Comparison of ENCODE assay signal across 8 cellular contexts in the genomic region with DNA sequence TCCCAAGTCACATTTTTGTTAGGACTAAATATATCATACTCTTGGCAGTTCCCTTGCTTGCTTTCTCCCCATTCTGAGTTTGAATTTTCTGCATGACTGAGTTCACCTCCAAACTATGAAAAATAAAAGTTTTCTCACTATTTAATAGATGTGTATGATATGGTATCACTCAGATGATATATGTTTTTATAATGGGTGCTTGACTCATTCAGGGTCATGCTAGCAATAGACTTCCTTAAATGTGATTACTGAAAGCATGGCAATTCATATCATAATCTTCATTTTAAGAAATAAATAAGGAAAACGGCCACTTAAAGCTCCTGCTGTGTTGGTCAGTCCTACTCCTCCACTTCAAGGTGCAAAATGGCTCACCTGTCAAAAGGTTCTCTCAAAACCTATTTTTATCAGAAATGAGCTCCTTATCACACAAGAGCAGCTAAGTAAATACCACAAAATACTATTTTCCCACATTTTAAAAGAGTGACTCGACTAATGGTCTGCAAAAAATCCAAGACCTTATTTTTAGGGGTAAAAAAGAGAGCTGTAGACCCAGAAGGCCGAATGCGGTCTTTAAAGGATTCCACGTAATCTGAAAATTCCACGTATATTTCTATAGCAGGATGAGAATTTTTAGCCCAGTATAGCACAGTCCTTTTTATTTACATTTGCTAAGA. TPM values are rescaled to one million over a fixed set of nuclear protein-coding genes. Genes with fewer than 3 reads are reported as not detected.
DNase-seq lines count a peak whose midpoint lies in the region; ATAC-seq and TF ChIP-seq lines count a peak whose summit lies in the region.

No MANE protein-coding gene starts in this region.

- POLR2A ChIA-PET in Panc1 (lab: Charles Lee) = interaction anchor here (0.6 to 0.9 kb wide), 2 partner anchors 27 to 54 kb away, joined by 3 to 4 read pairs; no protein-coding TSS in a partner anchor

- H3K27me3 Mint-ChIP-seq in GM23338 (ENCODE audit: insufficient read depth, low read depth, poor library complexity) = peaks cover 8% of the 10 kb centered on the region

- ATAC-seq in GM23338 (no peak), Panc1 (no peak), gastrocnemius medialis (no peak), HG02852 (IDR thresholded peaks at IDR 0.05; ENCODE audit: unreplicated experiment) (no peak), HG03457 (IDR thresholded peaks at IDR 0.05; ENCODE audit: unreplicated experiment) (no peak), HG02973 (IDR thresholded peaks at IDR 0.05; ENCODE audit: unreplicated experiment) (no peak)

- H3K9me3 ChIP-seq in Panc1 (ENCODE audit: control insufficient read depth, insufficient read depth, low read depth, low read length) = no peaks in the 10 kb centered on the region
- H3K9me3 ChIP-seq in gastrocnemius medialis = no peaks in the 10 kb centered on the region

- TSS peak; percentile 10 for BruUV-seq in Panc1 (replicated peaks; lab: Mats Ljungman, UMichigan)

- H3K4me3 ChIP-seq in GM23338 (peak overlapping the region; percentile 64), Panc1 (ENCODE audit: low read depth in 2 of 2, low read length in 2 of 2) (peak overlapping the region; percentile 66 to 76), gastrocnemius medialis (peak overlapping the region; percentile 72 to 94 (median 78))

- peaks cover 5% of the 10 kb centered on the region; the same call in 2 of the 3 replicates for H3K36me3 Mint-ChIP-seq in GM23338 (ENCODE audit: low read depth)

- no peak for DNase-seq in GM23338 (ENCODE audit: low spot score)
- no peak for DNase-seq in Panc1 (ENCODE audit: low read depth, low spot score)
- DNase-seq in erythroblast (lab: John Stamatoyannopoulos, UW) = peak; percentile 39 to 60
- DNase-seq in gastrocnemius medialis = no peak
- no peak for DNase-seq in HK-2 (ENCODE audit: unreplicated experiment)

- peak overlapping the region; percentile 94 for H3K4me3 Mint-ChIP-seq in GM23338

- H3F3A ChIP-seq in GM23338 (replicated peaks; ENCODE audit: low read depth) = 0 out of 2 replicates have a peak, but pooled peaks cover 5% of the 10 kb centered on the region

- CTCF ChIA-PET in Panc1 (lab: Charles Lee) = interaction anchor here (1.0 to 1.7 kb wide), 5 partner anchors 11 to 63 kb away, joined by 3 to 8 read pairs (median 4); no protein-coding TSS in a partner anchor

- H3K27ac ChIP-seq in GM23338 (ENCODE audit: low read depth) (peak overlapping the region; percentile 93), Panc1 (ENCODE audit: low read length) (peak overlapping the region; percentile 97), gastrocnemius medialis (peak overlapping the region; percentile 96 to 98 (median 96))

- H3K4me2 ChIP-seq in GM23338 = peak overlapping the region; percentile 79

- H3K9me3 Mint-ChIP-seq in GM23338 = no peaks in the 10 kb centered on the region; the same call in 2 of the 3 replicates

- no peaks in the 10 kb centered on the region for H4K20me1 ChIP-seq in GM23338 (replicated peaks; ENCODE audit: insufficient read depth)

- H2AFZ ChIP-seq in GM23338 = no peak overlapping the region; the same call in 1 of the 2 replicates

- peak overlapping the region; percentile 100; the same call in 1 of the 2 replicates for H3K27ac Mint-ChIP-seq in GM23338

- intact Hi-C loops in Panc1 (cut with micrococcal nuclease; ENCODE audit: unreplicated experiment) = no loop called here
- intact Hi-C loops in gastrocnemius medialis (cut with DNase I; ENCODE audit: low total_unique reads) = loop anchor here (2.0 kb wide), 2 partner anchors 49 to 77 kb away; partner anchors contain the start of genes HAUS4 and PRMT5

- H3K4me1 ChIP-seq in GM23338 (ENCODE audit: insufficient read depth) (peaks cover 11% of the 10 kb centered on the region; the same call in 1 of the 2 replicates), Panc1 (ENCODE audit: control insufficient read depth, insufficient read depth, low read length) (peaks cover 22% of the 10 kb centered on the region), gastrocnemius medialis (peaks cover 16 to 18% of the 10 kb centered on the region in 2 donors)

- H3K4me1 Mint-ChIP-seq in GM23338 = peaks cover 29% of the 10 kb centered on the region

- H3K27me3 ChIP-seq in GM23338 (ENCODE audit: insufficient read depth) (no peaks in the 10 kb centered on the region), Panc1 (ENCODE audit: control insufficient read depth, insufficient read depth, low read length) (no peaks in the 10 kb centered on the region), gastrocnemius medialis (no peaks in the 10 kb centered on the region)

- in situ Hi-C loops in Panc1 (cut with HindIII; ENCODE audit: low pct_unique_long_range_greater_than_20kb, low sequenced_read_pairs) (no loop called here), gastrocnemius medialis (cut with MboI; ENCODE audit: low sequenced_read_pairs in 4 of 4) (no loop called here)

- H3K9me2 ChIP-seq in GM23338 (ENCODE audit: insufficient read depth) = no peaks in the 10 kb centered on the region

- TF ChIP-seq CTCF in GM23338 (conservative IDR thresholded peaks at IDR 0.05; ENCODE audit: low read depth in 2 of 2) = no peak
- no peak for TF ChIP-seq CTCF in Panc1 (IDR thresholded peaks at IDR 0.05)
- TF ChIP-seq CTCF in gastrocnemius medialis (IDR thresholded peaks at IDR 0.05 in 4 of 5, conservative IDR thresholded peaks at IDR 0.05 in 1 of 5) = no peak

- no peaks in the 10 kb centered on the region for H3K79me2 ChIP-seq in GM23338 (replicated peaks; ENCODE audit: insufficient read depth)

- H3K36me3 ChIP-seq in GM23338 (ENCODE audit: insufficient read depth) (no peaks in the 10 kb centered on the region), Panc1 (ENCODE audit: control insufficient read depth, insufficient read depth, low read length) (no peaks in the 10 kb centered on the region; the same call in 1 of the 2 replicates), gastrocnemius medialis (no peaks in the 10 kb centered on the region)

- TF ChIP-seq POLR2A in erythroblast (IDR thresholded peaks at IDR 0.05; ENCODE audit: low read length) (no peak), gastrocnemius medialis (IDR thresholded peaks at IDR 0.05) (no peak)

TF ChIP-seq in GM23338, 12 proteins besides CTCF, POLR2A, EP300 and RAD21:
- TF ChIP-seq CREB1 (CRISPR knock-in tag; IDR thresholded peaks at IDR 0.05; ENCODE audit: low read depth) = no peak
TF ChIP-seq in GM23338: peak in this region for 0.

RNA-seq across cellular contexts. Expression of gene C14orf93, which starts 3.9 kb away (rescaled TPM):
- 11.7 and 12.4 TPM in 2 replicates for total RNA-seq in GM23338 (2014; rRNA removed; shearing (Covaris generic))
- 3.5 and 4.1 TPM in 2 replicates for polyA plus RNA-seq in GM23338 (2016; fragmentation: Nextera tagmentation; extraction: Ambion mirVana)
- total RNA-seq in Panc1 (2021; ENCODE audit: unreplicated experiment) = 5.6 TPM
- polyA plus RNA-seq in Panc1 (2012; ENCODE audit: insufficient read length) = 7.1 TPM
- 10 to 100 TPM in 1 of 4 donors, 1 to 10 TPM in 3; 3.7 to 16.2 (median 6.7) TPM for total RNA-seq in gastrocnemius medialis

RNA-seq across cellular contexts. Expression of gene AJUBA, which starts 23.6 kb away (rescaled TPM):
- 45.8 and 55.9 TPM in 2 replicates for total RNA-seq in GM23338 (2014; rRNA removed; shearing (Covaris generic))
- 11.8 and 12.5 TPM in 2 replicates for polyA plus RNA-seq in GM23338 (2016; fragmentation: Nextera tagmentation; extraction: Ambion mirVana)
- total RNA-seq in Panc1 (2021; ENCODE audit: unreplicated experiment) (50.2 TPM), gastrocnemius medialis (1 to 10 TPM in 2 of 4 donors, under 1 TPM in 2; 0.46 to 5.0 (median 1.9) TPM)
- polyA plus RNA-seq in Panc1 (2012; ENCODE audit: insufficient read length) = 22.9 TPM

RNA-seq across cellular contexts. Expression of gene PSMB5, which starts 28.7 kb away (rescaled TPM):
- total RNA-seq in GM23338 (2014; rRNA removed; shearing (Covaris generic)) = 229 and 265 TPM in 2 replicates
- 341 and 367 TPM in 2 replicates for polyA plus RNA-seq in GM23338 (2016; fragmentation: Nextera tagmentation; extraction: Ambion mirVana)
- 149 TPM for total RNA-seq in Panc1 (2021; ENCODE audit: unreplicated experiment)
- 252 TPM for polyA plus RNA-seq in Panc1 (2012; ENCODE audit: insufficient read length)
- 100 to 1,000 TPM; 304 to 543 (median 486) TPM for total RNA-seq in gastrocnemius medialis

RNA-seq across cellular contexts. Expression of gene PSMB11, which starts 36.0 kb away (rescaled TPM):
- 0.07 and 0.19 TPM in 2 replicates for total RNA-seq in GM23338 (2014; rRNA removed; shearing (Covaris generic))
- not detected in 2 replicates for polyA plus RNA-seq in GM23338 (2016; fragmentation: Nextera tagmentation; extraction: Ambion mirVana)
- total RNA-seq in Panc1 (2021; ENCODE audit: unreplicated experiment) (not detected), gastrocnemius medialis (not detected)
- polyA plus RNA-seq in Panc1 (2012; ENCODE audit: insufficient read length) = not detected

RNA-seq across cellular contexts. Expression of gene HAUS4, which starts 49.1 kb away (rescaled TPM):
- total RNA-seq in GM23338 (2014; rRNA removed; shearing (Covaris generic)) = 60.4 and 85.3 TPM in 2 replicates
- polyA plus RNA-seq in GM23338 (2016; fragmentation: Nextera tagmentation; extraction: Ambion mirVana) = 20.8 and 24.6 TPM in 2 replicates
- 25.7 TPM for total RNA-seq in Panc1 (2021; ENCODE audit: unreplicated experiment)
- 14.1 TPM for polyA plus RNA-seq in Panc1 (2012; ENCODE audit: insufficient read length)
- 10 to 100 TPM; 12.9 to 34.6 (median 17.1) TPM for total RNA-seq in gastrocnemius medialis

Comparison
In these comparisons a context has a peak if more than half of its experiments do, and no peak if none do; other contexts are left out.
1. DNase-seq: peak in erythroblast (2 of 2); none in GM23338 (single experiment), Panc1 (single experiment), gastrocnemius medialis (0 of 2) and HK-2 (single experiment).
2. Peak in every context shown above with its lines, with median percentiles within 50 percentile points of each other: H3K27ac ChIP-seq and H3K4me3 ChIP-seq.